10 cellular contexts compared by ENCODE assay signal in the genomic region with DNA sequence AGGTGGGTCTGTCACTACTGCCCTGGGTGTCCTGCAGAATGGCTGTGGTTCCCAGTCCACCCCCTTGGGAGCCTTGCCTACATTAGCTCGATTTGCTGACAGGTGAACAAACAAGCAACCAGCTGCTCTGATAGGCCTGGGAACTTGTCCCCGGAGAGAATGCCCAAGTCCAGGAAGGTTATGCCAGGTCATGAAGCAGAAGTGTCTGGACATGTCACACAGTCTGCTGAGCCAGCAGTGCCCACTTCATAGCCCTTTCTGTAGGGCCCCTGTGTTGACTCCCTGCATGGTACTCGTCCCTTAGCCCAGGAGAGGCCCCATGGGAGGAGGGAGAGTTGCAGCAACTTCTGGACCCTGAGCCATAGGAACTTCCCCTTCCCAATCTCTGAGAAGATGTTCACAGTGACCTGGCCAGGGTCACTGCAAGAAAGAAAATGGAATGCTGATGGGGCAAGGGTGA. TPM values are rescaled to one million over a fixed set of nuclear protein-coding genes. Genes with fewer than 3 reads are reported as not detected.
DNase-seq lines count a peak whose midpoint lies in the region; ATAC-seq and TF ChIP-seq lines count a peak whose summit lies in the region.
"Had no signal": no experiment of that assay in that cellular context is flagged by ENCODE, and none has a peak within 500 bp of the region (broad histone marks: within the 10 kb centered on the region; RNA-seq: fewer than 3 reads in every experiment).

No MANE protein-coding gene starts in this region.

- H3K4me3 ChIP-seq in psoas muscle (no peak overlapping the region), esophagus squamous epithelium (no peak overlapping the region), aorta (ENCODE audit: low read length in 2 of 2) (no peak overlapping the region)

- H3K27me3 Mint-ChIP-seq in HFFc6 (ENCODE audit: insufficient read depth), result no peaks in the 10 kb centered on the region
- H3K27me3 Mint-ChIP-seq in chondrocyte (ENCODE audit: low read depth), result no peaks in the 10 kb centered on the region
- H3K27me3 Mint-ChIP-seq: natural killer cell treated with Interleukin-12 subunit alpha and Interleukin-12 subunit beta and Interleukin-15 and Interleukin-18, amount 100 ng/mL, for 72 hours had no signal

- peak overlapping the region; percentile 90 for H3K27ac ChIP-seq in psoas muscle
- no peak overlapping the region for H3K27ac ChIP-seq in esophagus squamous epithelium
- H3K27ac ChIP-seq in aorta (ENCODE audit: low read depth in 1 of 2, low read length in 2 of 2), result no peak overlapping the region

- TF ChIP-seq POLR2A in esophagus squamous epithelium (IDR thresholded peaks at IDR 0.05), result no peak

- H3K4me3 Mint-ChIP-seq in HFFc6 (no peak overlapping the region), chondrocyte (ENCODE audit: unreplicated experiment) (no peak overlapping the region)
- H3K4me3 Mint-ChIP-seq: natural killer cell treated with Interleukin-12 subunit alpha and Interleukin-12 subunit beta and Interleukin-15 and Interleukin-18, amount 100 ng/mL, for 72 hours had no signal

- H3K27me3 ChIP-seq in psoas muscle (ENCODE audit: insufficient read depth in 3 of 3, low read length in 2 of 3) (no peaks in the 10 kb centered on the region), esophagus squamous epithelium (no peaks in the 10 kb centered on the region), aorta (ENCODE audit: control insufficient read depth in 1 of 2, insufficient read depth in 2 of 2, low read length in 1 of 2) (no peaks in the 10 kb centered on the region)

- H3K4me1 ChIP-seq in psoas muscle, result peaks cover 74% of the 10 kb centered on the region
- H3K4me1 ChIP-seq in esophagus squamous epithelium, result peaks cover under 1 to 54% (median 17%) of the 10 kb centered on the region in 3 donors
- peaks cover 0 to 6% of the 10 kb centered on the region in 2 donors for H3K4me1 ChIP-seq in aorta (ENCODE audit: control insufficient read depth in 1 of 2, insufficient read depth in 2 of 2, low read length in 2 of 2)

- H3K4me1 Mint-ChIP-seq in HFFc6 (ENCODE audit: low read depth) (peaks cover 86% of the 10 kb centered on the region), chondrocyte (ENCODE audit: low read depth) (peaks cover 81% of the 10 kb centered on the region)

- peak; percentile 61 to 80 (median 70) for ATAC-seq in psoas muscle
- ATAC-seq in aorta (ENCODE audit: low FRiP score), result no peak
- ATAC-seq: natural killer cell treated with Interleukin-12 subunit alpha and Interleukin-12 subunit beta and Interleukin-15 and Interleukin-18, amount 100 ng/mL, for 72 hours had no signal

- H3K36me3 ChIP-seq in psoas muscle (ENCODE audit: insufficient read depth in 1 of 2, low read depth in 1 of 2) (no peaks in the 10 kb centered on the region), esophagus squamous epithelium (no peaks in the 10 kb centered on the region), aorta (ENCODE audit: control insufficient read depth in 1 of 2, insufficient read depth in 2 of 2, low read length in 1 of 2) (no peaks in the 10 kb centered on the region)

- H3K36me3 Mint-ChIP-seq in HFFc6 (ENCODE audit: low read depth) (no peaks in the 10 kb centered on the region; the same call in 1 of the 2 replicates), chondrocyte (ENCODE audit: low read depth) (no peaks in the 10 kb centered on the region)
- H3K36me3 Mint-ChIP-seq: natural killer cell treated with Interleukin-12 subunit alpha and Interleukin-12 subunit beta and Interleukin-15 and Interleukin-18, amount 100 ng/mL, for 72 hours had no signal

- H3K9me3 Mint-ChIP-seq in HFFc6, result no peaks in the 10 kb centered on the region
- no peaks in the 10 kb centered on the region for H3K9me3 Mint-ChIP-seq in chondrocyte (ENCODE audit: low read depth)
- H3K9me3 Mint-ChIP-seq: natural killer cell treated with Interleukin-12 subunit alpha and Interleukin-12 subunit beta and Interleukin-15 and Interleukin-18, amount 100 ng/mL, for 72 hours had no signal

- 22 to 34% (median 23%) methylated on average over 3 of the region's 3 CpGs for WGBS in psoas muscle, 3 donors
- WGBS in esophagus squamous epithelium, 2 donors, result 53 to 62% methylated on average over 2 to 3 of the region's 3 CpGs
- WGBS in aorta, 2 donors, result 41 to 44% methylated on average over 3 of the region's 3 CpGs

- TF ChIP-seq CTCF in HFFc6 (IDR thresholded peaks at IDR 0.05) (no peak), chondrocyte (IDR thresholded peaks at IDR 0.05) (no peak), psoas muscle (IDR thresholded peaks at IDR 0.05) (no peak), esophagus squamous epithelium (IDR thresholded peaks at IDR 0.05) (no peak)

- peak overlapping the region; percentile 19; the same call in 1 of the 2 replicates for H3K27ac Mint-ChIP-seq in HFFc6
- H3K27ac Mint-ChIP-seq in chondrocyte (ENCODE audit: unreplicated experiment), result peak overlapping the region; percentile 19

- no peak for DNase-seq in HFFc6
- DNase-seq in NCI-H2081 (lab: John Stamatoyannopoulos, UW), result peak; percentile 17 to 68
- DNase-seq in chondrocyte (ENCODE audit: low spot score), result no peak
- no peak for DNase-seq in psoas muscle
- no peak for DNase-seq in esophagus squamous epithelium (lab: John Stamatoyannopoulos, UW)
- DNase-seq in DMS114 treated with DMSO at 0.1 percent for 48 hours (lab: John Stamatoyannopoulos, UW; ENCODE audit: unreplicated experiment), result no peak
- no peak for DNase-seq in aorta
- DNase-seq: COR-L47, foreskin melanocyte had no signal

- intact Hi-C loops in psoas muscle (cut with DNase I), result loop anchor here in 1 of 2 donors (5.0 kb wide), 1 partner anchor 39 kb away; no protein-coding TSS in a partner anchor
- intact Hi-C loops in esophagus squamous epithelium (cut with DNase I), result no loop called here
- intact Hi-C loops in aorta (cut with DNase I), result no loop called here

- H3K9me3 ChIP-seq in psoas muscle (no peaks in the 10 kb centered on the region), esophagus squamous epithelium (no peaks in the 10 kb centered on the region), aorta (ENCODE audit: control insufficient read depth, low read length) (no peaks in the 10 kb centered on the region)

RNA-seq across cellular contexts. Expression of a gene that starts 31.0 kb away (rescaled TPM):
- total RNA-seq in HFFc6 (2021; fragmentation: NEBNext Ultra II Directional; extraction: Animal tissue kit (Norgen Biotek cat#: 25700)), result 10 to 100 TPM; 42.5 to 60.0 (median 52.1) TPM
- total RNA-seq in chondrocyte, result 42.1 to 52.2 TPM (median 44.2 TPM) in 3 replicates
- total RNA-seq in psoas muscle, result 10 to 100 TPM; 17.2 to 94.6 (median 29.7) TPM
- polyA plus RNA-seq in psoas muscle, result 100 to 1,000 TPM in 1 of 3 donors, 10 to 100 TPM in 2; 14.6 to 273 (median 25.1) TPM
- total RNA-seq in esophagus squamous epithelium, result 10 to 100 TPM; 37.6 to 63.1 (median 50.8) TPM
- total RNA-seq in aorta, result 10 to 100 TPM; 27.2 to 31.1 TPM
- polyA plus RNA-seq in aorta, result 10 to 100 TPM in 1 of 2 donors, 1 to 10 TPM in 1; 7.2 to 12.6 TPM

Comparison
In these comparisons a context has a peak if more than half of its experiments do, and no peak if none do; other contexts are left out.
1. DNase-seq: peak in NCI-H2081 (2 of 2); none in HFFc6 (single experiment), chondrocyte (single experiment), psoas muscle (0 of 2), esophagus squamous epithelium (single experiment), DMS114 treated with DMSO at 0.1 percent for 48 hours (single experiment) and aorta (0 of 2).